In the genomic region with DNA sequence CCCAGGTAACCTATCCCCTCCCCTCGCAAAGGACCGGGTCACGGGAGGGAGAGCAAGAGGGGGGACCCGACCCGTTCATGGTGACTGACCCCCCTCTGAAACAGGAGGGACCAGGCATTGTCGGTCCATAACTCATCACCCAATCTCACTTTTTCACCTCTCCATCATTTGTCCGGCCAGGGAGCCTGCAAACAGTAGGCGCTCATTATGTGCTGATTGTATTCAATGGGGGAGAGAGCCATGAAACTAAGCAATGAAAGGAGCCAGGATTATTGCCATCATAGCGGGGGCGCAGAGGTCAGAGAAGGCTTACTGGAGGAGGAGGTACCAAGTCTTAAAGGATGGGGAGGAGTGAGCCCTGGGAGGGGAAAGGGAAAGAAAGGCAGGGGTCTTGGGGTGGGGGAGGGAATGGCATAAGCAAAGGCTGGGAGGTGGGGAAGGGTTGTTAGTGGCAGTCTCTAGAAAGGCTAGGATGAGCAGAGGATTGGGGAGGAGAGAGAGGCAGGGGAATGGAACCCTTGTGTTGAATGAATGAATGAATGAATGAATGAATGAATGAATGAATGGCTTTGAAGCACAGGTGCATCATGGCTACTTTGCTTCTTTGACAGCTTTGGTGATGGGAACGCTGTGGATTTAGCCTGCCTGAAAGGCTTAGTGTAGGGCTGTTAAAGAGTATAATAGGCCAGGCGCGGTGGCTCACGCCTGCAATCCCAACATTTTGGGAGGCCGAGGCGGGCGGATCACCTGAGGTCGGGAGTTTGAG, we compare ENCODE assay signal across 1 cellular context.
TF ChIP-seq lines count a peak whose summit lies in the region.

No MANE protein-coding gene starts in this region.

TF ChIP-seq in IMR-90, 13 proteins besides CTCF, POLR2A, EP300 and RAD21:
- TF ChIP-seq MAFK (IDR thresholded peaks at IDR 0.05; ENCODE audit: low read depth, low read length) (no peak), NFE2L2 (IDR thresholded peaks at IDR 0.05; ENCODE audit: low read depth, low read length) (no peak), RCOR1 (IDR thresholded peaks at IDR 0.05; ENCODE audit: insufficient replicate concordance, low read length) (no peak)
